8 cellular contexts compared by ENCODE assay signal in genomic region chr3:72487078-72487765, GRCh38. TPM values are rescaled to one million over a fixed set of nuclear protein-coding genes. Genes with fewer than 3 reads are reported as not detected.
A peak's percentile ranks its signal among the peaks of the same experiment; 100 is the strongest.
DNase-seq lines count a peak whose midpoint lies in the region; ATAC-seq, FAIRE-seq and TF ChIP-seq lines count a peak whose summit lies in the region.

No MANE protein-coding gene starts in this region.

- H3K9ac ChIP-seq in BLaER1 treated with 17β-estradiol and CSF1 and Interleukin-3, amounts not matched to agents 10 nM and 100 nM: peak overlapping the region in 1 of 11 experiments; percentile 52; a peak in 4 of 22 replicates

- no peaks in the 10 kb centered on the region for H3K27me3 ChIP-seq in BLaER1 treated with 17β-estradiol and CSF1 and Interleukin-3, amounts not matched to agents 10 nM and 100 nM
- H3K27me3 ChIP-seq in lower lobe of right lung (ENCODE audit: low read depth) (no peaks in the 10 kb centered on the region), small intestine (ENCODE audit: control insufficient read depth in 2 of 2, insufficient read depth in 2 of 2, low read length in 2 of 2) (no peaks in the 10 kb centered on the region)

- WGBS in small intestine, 3 donors: 38 to 40% (median 39%) methylated on average over 11 of the region's 11 CpGs

- H3K4me3 Mint-ChIP-seq in stimulated activated naive CD8-positive, alpha-beta T cell treated with anti-CD3 and anti-CD28 coated beads, Interleukin-15, amount 100 ng/mL, for 72 hours: peak overlapping the region; percentile 11 to 41

- H3K9me3 ChIP-seq in BLaER1 treated with 17β-estradiol and CSF1 and Interleukin-3, amounts not matched to agents 10 nM and 100 nM (replicated peaks in 1 of 11): no peaks in the 10 kb centered on the region; a peak in 1 of 22 replicates
- H3K9me3 ChIP-seq in lower lobe of right lung (no peaks in the 10 kb centered on the region), small intestine (ENCODE audit: control insufficient read depth, low read depth) (no peaks in the 10 kb centered on the region)

- H3K36me3 ChIP-seq in BLaER1 treated with 17β-estradiol and CSF1 and Interleukin-3, amounts not matched to agents 10 nM and 100 nM: no peaks in the 10 kb centered on the region
- no peaks in the 10 kb centered on the region for H3K36me3 ChIP-seq in lower lobe of right lung
- H3K36me3 ChIP-seq in small intestine (ENCODE audit: control insufficient read depth in 2 of 2, insufficient read depth in 2 of 2, low read length in 2 of 2): no peaks in the 10 kb centered on the region

- DNase-seq in HT1080 (ENCODE audit: low read depth) (peak; percentile 84), astrocyte of the hippocampus (ENCODE audit: low read depth, low spot score) (peak; percentile 96), lower lobe of right lung (peak; percentile 84), NCI-H128 (lab: John Stamatoyannopoulos, UW; ENCODE audit: unreplicated experiment) (no peak), DMS 273 (lab: John Stamatoyannopoulos, UW; ENCODE audit: unreplicated experiment) (no peak), small intestine (no peak)
- peak in 1 of 2 donors; percentile 21 for DNase-seq in stimulated activated naive CD8-positive, alpha-beta T cell treated with anti-CD3 and anti-CD28 coated beads, Interleukin-15, amount 100 ng/mL, for 72 hours

- peaks cover 5 to 13% of the 10 kb centered on the region in 2 donors for H3K9me3 Mint-ChIP-seq in stimulated activated naive CD8-positive, alpha-beta T cell treated with anti-CD3 and anti-CD28 coated beads, Interleukin-15, amount 100 ng/mL, for 72 hours

- no peak for FAIRE-seq in small intestine (lab: Jason Lieb, UNC)

- H4K20me1 ChIP-seq in BLaER1 treated with 17β-estradiol and CSF1 and Interleukin-3, amounts not matched to agents 10 nM and 100 nM: peaks cover 0 to 6% (median 0%) of the 10 kb centered on the region in 11 experiments; a peak in 1 of 22 replicates

- H3K4me1 Mint-ChIP-seq in stimulated activated naive CD8-positive, alpha-beta T cell treated with anti-CD3 and anti-CD28 coated beads, Interleukin-15, amount 100 ng/mL, for 72 hours: peaks cover 37% of the 10 kb centered on the region

- peak overlapping the region in 8 of 11 experiments; percentile 33 to 81 (median 52); a peak in 15 of 22 replicates for H3K27ac ChIP-seq in BLaER1 treated with 17β-estradiol and CSF1 and Interleukin-3, amounts not matched to agents 10 nM and 100 nM
- H3K27ac ChIP-seq in lower lobe of right lung: peak overlapping the region; percentile 68
- peak overlapping the region in 1 of 2 donors; percentile 66 for H3K27ac ChIP-seq in small intestine (ENCODE audit: low read depth in 1 of 2, low read length in 1 of 2)

- peaks cover 54 to 71% (median 62%) of the 10 kb centered on the region in 10 experiments for H3K4me1 ChIP-seq in BLaER1 treated with 17β-estradiol and CSF1 and Interleukin-3, amounts not matched to agents 10 nM and 100 nM
- peaks cover 32% of the 10 kb centered on the region for H3K4me1 ChIP-seq in lower lobe of right lung
- peaks cover 0 to 6% of the 10 kb centered on the region in 2 donors for H3K4me1 ChIP-seq in small intestine (ENCODE audit: control insufficient read depth in 2 of 2, insufficient read depth in 1 of 2, low read depth in 1 of 2, low read length in 1 of 2)

- peaks cover 7% of the 10 kb centered on the region for H3K27me3 Mint-ChIP-seq in stimulated activated naive CD8-positive, alpha-beta T cell treated with anti-CD3 and anti-CD28 coated beads, Interleukin-15, amount 100 ng/mL, for 72 hours

- peak; percentile 82 to 90 for ATAC-seq in lower lobe of right lung
- ATAC-seq in stimulated activated naive CD8-positive, alpha-beta T cell treated with anti-CD3 and anti-CD28 coated beads, Interleukin-15, amount 100 ng/mL, for 72 hours: peak; percentile 22

- H3K4me3 ChIP-seq in BLaER1 treated with 17β-estradiol and CSF1 and Interleukin-3, amounts not matched to agents 10 nM and 100 nM: no peak overlapping the region
- no peak overlapping the region for H3K4me3 ChIP-seq in lower lobe of right lung
- no peak overlapping the region for H3K4me3 ChIP-seq in small intestine (ENCODE audit: low read depth in 1 of 2, low read length in 2 of 2)

- H3K4me2 ChIP-seq in BLaER1 treated with 17β-estradiol and CSF1 and Interleukin-3, amounts not matched to agents 10 nM and 100 nM: peak overlapping the region; percentile 25 to 84 (median 60); a peak in 19 of 22 replicates

- TF ChIP-seq CTCF in lower lobe of right lung (IDR thresholded peaks at IDR 0.05): no peak

- peak overlapping the region in 1 of 2 donors; percentile 31 for H3K27ac Mint-ChIP-seq in stimulated activated naive CD8-positive, alpha-beta T cell treated with anti-CD3 and anti-CD28 coated beads, Interleukin-15, amount 100 ng/mL, for 72 hours

- intact Hi-C loops in lower lobe of right lung (cut with DNase I): no loop called here

RNA-seq across cellular contexts. Expression of gene RYBP, which starts 40.8 kb away (rescaled TPM):
- total RNA-seq in HT1080 (2014; rRNA removed; shearing (Covaris generic)): 3.9 and 4.2 TPM in 2 replicates
- 6.5 and 7.7 TPM in 2 replicates for polyA plus RNA-seq in HT1080 (2015; cell fraction: cytosol; rRNA removed)
- 4.7 and 6.0 TPM in 2 replicates for polyA plus RNA-seq in HT1080 (2015; cell fraction: nucleus; rRNA removed)
- total RNA-seq in lower lobe of right lung: 19.7 TPM
- polyA plus RNA-seq in small intestine: 1 to 10 TPM; 7.2 to 7.6 (median 7.4) TPM

Comparison
In these comparisons a context has a peak if more than half of its experiments do, and no peak if none do; other contexts are left out.
1. DNase-seq: peak in HT1080 (single experiment), astrocyte of the hippocampus (single experiment) and lower lobe of right lung (single experiment); none in NCI-H128 (single experiment), DMS 273 (single experiment) and small intestine (single experiment).